In the genomic region with DNA sequence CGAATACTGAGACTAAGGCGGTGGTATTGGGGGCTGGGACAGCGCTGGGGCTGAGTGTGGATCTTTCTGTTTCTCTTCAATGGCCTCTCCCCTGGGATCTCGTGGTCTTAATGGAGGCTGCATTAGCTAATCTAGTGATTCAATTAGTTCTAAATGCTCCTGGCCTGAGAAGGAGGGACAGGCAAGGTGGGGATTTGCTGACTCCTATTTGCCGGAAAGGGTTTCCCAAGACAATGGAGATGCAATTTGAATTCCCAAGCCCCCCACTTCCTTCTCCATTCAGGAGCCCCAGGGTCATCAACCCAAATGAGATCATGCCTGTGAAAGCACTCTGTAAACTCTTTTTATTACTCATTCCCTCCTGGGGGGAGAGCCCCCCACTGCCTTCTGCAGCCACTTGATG, we compare ENCODE assay signal across 21 cellular contexts.
A peak's percentile ranks its signal among the peaks of the same experiment; 100 is the strongest.
DNase-seq lines count a peak whose midpoint lies in the region; ATAC-seq and TF ChIP-seq lines count a peak whose summit lies in the region.
"Had no signal": no experiment of that assay in that cellular context is flagged by ENCODE, and none has a peak within 500 bp of the region (broad histone marks: within the 10 kb centered on the region; RNA-seq: fewer than 3 reads in every experiment).

No MANE protein-coding gene starts in this region.

- no peak overlapping the region for H3K27ac ChIP-seq in A673 (ENCODE audit: low read depth, low read length, poor library complexity, severe bottlenecking)
- H3K27ac ChIP-seq in HEK293 (ENCODE audit: extremely low read depth, low read depth, low read length) = no peak overlapping the region
- peak overlapping the region; percentile 45 for H3K27ac ChIP-seq in iPS-18a (ENCODE audit: low read length)
- H3K27ac ChIP-seq: C4-2B, GM23248, RWPE1, SJCRH30 had no signal

- H3K27ac Mint-ChIP-seq in CD14-positive monocyte = no peak overlapping the region
- H3K27ac Mint-ChIP-seq: HFFc6, IgD-negative memory B cell had no signal

- ATAC-seq in SK-N-SH treated with all-trans-retinoic acid at 6 μM for 48 hours (no peak), HG02588 (IDR thresholded peaks at IDR 0.05; ENCODE audit: unreplicated experiment) (no peak)

- CTCF ChIA-PET in A673 (lab: Charles Lee) (interaction anchor here (0.6 kb wide), 1 partner anchor 370 kb away, joined by 4 read pairs; no protein-coding TSS in a partner anchor), HEK293 (lab: Yijun Ruan, JAX) (no interaction called here)

- H3K9ac ChIP-seq in iPS-18a (ENCODE audit: low read length) = no peak overlapping the region
- H3K9ac ChIP-seq: GM23248 had no signal

- H3K27me3 ChIP-seq in A673 (replicated peaks; ENCODE audit: insufficient read depth, low read depth, low read length, poor library complexity) (no peaks in the 10 kb centered on the region), iPS-18a (ENCODE audit: control insufficient read depth, insufficient read depth, low read length) (no peaks in the 10 kb centered on the region)
- H3K27me3 ChIP-seq: SJCRH30 had no signal

- TF ChIP-seq CTCF in A673 (conservative IDR thresholded peaks at IDR 0.05; ENCODE audit: low read depth, low read length) = no peak
- no peak for TF ChIP-seq CTCF in HEK293 (tag by site-specific recombination; IDR thresholded peaks at IDR 0.05)
- no peak for TF ChIP-seq CTCF in CD14-positive monocyte (IDR thresholded peaks at IDR 0.05)

- H3K4me1 ChIP-seq in A673 (ENCODE audit: insufficient read depth, low read length, poor library complexity, severe bottlenecking) (no peaks in the 10 kb centered on the region), HEK293 (ENCODE audit: control insufficient read depth, insufficient read depth, low read length) (no peaks in the 10 kb centered on the region), iPS-18a (ENCODE audit: control insufficient read depth, low read depth, low read length) (peaks cover 24% of the 10 kb centered on the region)
- H3K4me1 ChIP-seq: SJCRH30 had no signal

- no peak overlapping the region for H3K4me3 Mint-ChIP-seq in CD14-positive monocyte
- H3K4me3 Mint-ChIP-seq: HFFc6 had no signal

- H3K27me3 Mint-ChIP-seq in CD14-positive monocyte (ENCODE audit: low read depth in 3 of 3) = peaks cover 2 to 6% (median 3%) of the 10 kb centered on the region in 3 donors

- H3K4me3 ChIP-seq in A673 (ENCODE audit: low read depth, low read length, poor library complexity, severe bottlenecking) = no peak overlapping the region
- no peak overlapping the region for H3K4me3 ChIP-seq in HEK293 (ENCODE audit: low read depth, low read length)
- peak overlapping the region; percentile 4 for H3K4me3 ChIP-seq in iPS-18a (ENCODE audit: low read length)
- H3K4me3 ChIP-seq: GM23248, SJCRH30 had no signal

- H3K9me3 ChIP-seq in A673 (ENCODE audit: low read depth, low read length, poor library complexity, severe bottlenecking) (no peaks in the 10 kb centered on the region), HEK293 (ENCODE audit: control insufficient read depth, insufficient read depth, low read depth, low read length) (no peaks in the 10 kb centered on the region), iPS-18a (ENCODE audit: control insufficient read depth, low read depth, low read length) (peaks cover 5% of the 10 kb centered on the region)
- H3K9me3 ChIP-seq: SJCRH30 had no signal

- no peaks in the 10 kb centered on the region for H3K4me1 Mint-ChIP-seq in CD14-positive monocyte

- BruUV-seq in A673 (replicated peaks; lab: Mats Ljungman, UMichigan) = no TSS peak

- DNase-seq in A673 (ENCODE audit: low spot score) (peak; percentile 33), CD14-positive monocyte (ENCODE audit: low spot score) (no peak)
- DNase-seq in NK-92 treated with Interleukin-12 subunit alpha and Interleukin-12 subunit beta, amount 100 ng/mL, for 24 hours (lab: John Stamatoyannopoulos, UW) = no peak
- no peak for DNase-seq in activated CD4-positive, alpha-beta T cell treated with anti-CD3 and anti-CD28 coated beads for 4 hours
- DNase-seq: DMS153, EL, GM23248, HFFc6, Kasumi-1, MM.1S, NCI-H1092 treated with DMSO at 0.1 percent for 48 hours, NCI-H1694, NCI-H510A, SJCRH30 had no signal

- H3K36me3 Mint-ChIP-seq in CD14-positive monocyte = no peaks in the 10 kb centered on the region

- peaks cover 1 to 12% (median 9%) of the 10 kb centered on the region in 7 donors for H3K9me3 Mint-ChIP-seq in CD14-positive monocyte
- H3K9me3 Mint-ChIP-seq: HFFc6 had no signal

- POLR2A ChIA-PET in A673 (lab: Charles Lee; ENCODE audit: low non-redundant PET) (no interaction called here), HEK293 (lab: Yijun Ruan, JAX) (no interaction called here)

- H3K36me3 ChIP-seq in A673 (ENCODE audit: insufficient read depth, low read length, poor library complexity, severe bottlenecking) (no peaks in the 10 kb centered on the region), HEK293 (ENCODE audit: control insufficient read depth in 2 of 2, insufficient read depth in 1 of 2, low read length in 2 of 2) (no peaks in the 10 kb centered on the region), iPS-18a (ENCODE audit: control insufficient read depth, low read depth, low read length) (no peaks in the 10 kb centered on the region)
- H3K36me3 ChIP-seq: SJCRH30 had no signal

- intact Hi-C loops in A673 (cut with micrococcal nuclease; ENCODE audit: unreplicated experiment) (no loop called here), CD14-positive monocyte (cut with micrococcal nuclease) (no loop called here)

TF ChIP-seq in HEK293, 187 proteins besides CTCF, POLR2A, EP300 and RAD21:
- TF ChIP-seq ZIC2 (tag by site-specific recombination; IDR thresholded peaks at IDR 0.05) (peak; percentile 80), GLIS1 (tag by site-specific recombination; IDR thresholded peaks at IDR 0.05) (peak; percentile 71), KLF9 (tag by site-specific recombination; IDR thresholded peaks at IDR 0.05; ENCODE audit: low read depth) (no peak), ZNF248 (tag by site-specific recombination; IDR thresholded peaks at IDR 0.05) (no peak), ZNF37A (tag by site-specific recombination; IDR thresholded peaks at IDR 0.05) (no peak)
- TF ChIP-seq, protein P1, sequence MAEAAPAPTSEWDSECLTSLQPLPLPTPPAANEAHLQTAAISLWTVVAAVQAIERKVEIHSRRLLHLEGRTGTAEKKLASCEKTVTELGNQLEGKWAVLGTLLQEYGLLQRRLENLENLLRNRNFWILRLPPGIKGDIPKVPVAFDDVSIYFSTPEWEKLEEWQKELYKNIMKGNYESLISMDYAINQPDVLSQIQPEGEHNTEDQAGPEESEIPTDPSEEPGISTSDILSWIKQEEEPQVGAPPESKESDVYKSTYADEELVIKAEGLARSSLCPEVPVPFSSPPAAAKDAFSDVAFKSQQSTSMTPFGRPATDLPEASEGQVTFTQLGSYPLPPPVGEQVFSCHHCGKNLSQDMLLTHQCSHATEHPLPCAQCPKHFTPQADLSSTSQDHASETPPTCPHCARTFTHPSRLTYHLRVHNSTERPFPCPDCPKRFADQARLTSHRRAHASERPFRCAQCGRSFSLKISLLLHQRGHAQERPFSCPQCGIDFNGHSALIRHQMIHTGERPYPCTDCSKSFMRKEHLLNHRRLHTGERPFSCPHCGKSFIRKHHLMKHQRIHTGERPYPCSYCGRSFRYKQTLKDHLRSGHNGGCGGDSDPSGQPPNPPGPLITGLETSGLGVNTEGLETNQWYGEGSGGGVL (tag by site-specific recombination; IDR thresholded peaks at IDR 0.05) = peak; percentile 30; the same call in 1 of the 2 replicates
TF ChIP-seq in HEK293: peak in this region for 3.

TF ChIP-seq in SK-N-SH treated with all-trans-retinoic acid at 6 μM for 48 hours, 23 proteins besides CTCF, POLR2A, EP300 and RAD21:
- TF ChIP-seq TCF4 (CRISPR knock-in tag; IDR thresholded peaks at IDR 0.05; ENCODE audit: borderline replicate concordance) (no peak), ISL1 (CRISPR knock-in tag; IDR thresholded peaks at IDR 0.05) (peak; percentile 47; the same call in 1 of the 2 replicates), GLIS3 (CRISPR knock-in tag; IDR thresholded peaks at IDR 0.05) (no peak), ZC3H10 (CRISPR knock-in tag; IDR thresholded peaks at IDR 0.05) (no peak)
TF ChIP-seq in SK-N-SH treated with all-trans-retinoic acid at 6 μM for 48 hours: peak in this region for 1.
